ENCODE assay signal across 1 cellular context in genomic region chr2:111852544-111852943, GRCh38. TPM values are rescaled to one million over a fixed set of nuclear protein-coding genes. Genes with fewer than 3 reads are reported as not detected.
"Had no signal": no experiment of that assay in that cellular context is flagged by ENCODE, and none has a peak within 500 bp of the region (broad histone marks: within the 10 kb centered on the region; RNA-seq: fewer than 3 reads in every experiment).

No MANE protein-coding gene starts in this region.

RNA-seq across cellular contexts. Expression of gene MERTK, which starts 45.9 kb away (rescaled TPM):
- total RNA-seq: RPMI7951 had no signal
